28 cellular contexts compared by ENCODE assay signal in genomic region chr1:47868348-47868676, GRCh38.
"Had no signal": no experiment of that assay in that cellular context is flagged by ENCODE, and none has a peak within 500 bp of the region (broad histone marks: within the 10 kb centered on the region; RNA-seq: fewer than 3 reads in every experiment).

No MANE protein-coding gene starts in this region.

- H3K4me3 ChIP-seq: colonic mucosa, coronary artery, dorsolateral prefrontal cortex, esophagus muscularis mucosa, esophagus squamous epithelium, gastrocnemius medialis, gastroesophageal sphincter, heart left ventricle, heart right ventricle had no signal

- H3K9me3 ChIP-seq: colonic mucosa, esophagus muscularis mucosa, esophagus squamous epithelium, gastrocnemius medialis, gastroesophageal sphincter, heart left ventricle, heart right ventricle had no signal

- ATAC-seq: effector memory CD8-positive, alpha-beta T cell; esophagus mucosa; foreskin keratinocyte; gastrocnemius medialis; gastroesophageal sphincter; heart left ventricle; heart right ventricle had no signal

- DNase-seq: colonic mucosa; cortex of kidney; dermis blood vessel endothelial cell; dorsolateral prefrontal cortex; effector CD4-positive, alpha-beta T cell; effector CD8-positive, alpha-beta T cell; effector memory CD4-positive, alpha-beta T cell; effector memory CD8-positive, alpha-beta T cell; endodermal cell; erythroblast; esophagus squamous epithelium; foreskin fibroblast; foreskin keratinocyte; foreskin melanocyte; gastrocnemius medialis; glutamatergic neuron; head of caudate nucleus; heart left ventricle; heart right ventricle had no signal

- H3K27me3 ChIP-seq: colonic mucosa, esophagus muscularis mucosa, foreskin keratinocyte, gastrocnemius medialis, gastroesophageal sphincter, heart left ventricle had no signal

- FAIRE-seq: colon, endometrium, endothelial cell of umbilical vein, frontal cortex had no signal

- H3K36me3 ChIP-seq: colonic mucosa, esophagus muscularis mucosa, esophagus squamous epithelium, gastrocnemius medialis, gastroesophageal sphincter, heart left ventricle, heart right ventricle had no signal

- H3K4me1 ChIP-seq: colonic mucosa, gastrocnemius medialis had no signal

- H3K27ac ChIP-seq: colonic mucosa, dorsolateral prefrontal cortex, epithelial cell of prostate, foreskin keratinocyte, gastrocnemius medialis, gastroesophageal sphincter, heart left ventricle, heart right ventricle had no signal
